36 cellular contexts compared by ENCODE assay signal in genomic region chr20:9672027-9672426, GRCh38.
"Had no signal": no experiment of that assay in that cellular context is flagged by ENCODE, and none has a peak within 500 bp of the region (broad histone marks: within the 10 kb centered on the region; RNA-seq: fewer than 3 reads in every experiment).

No MANE protein-coding gene starts in this region.

- H3K27me3 ChIP-seq: adrenal gland, ascending aorta, cardiac muscle cell had no signal

- DNase-seq: activated B cell treated with CpG ODN at 0.5 μM for 24 hours; activated CD4-positive, alpha-beta memory T cell treated with anti-CD3 and anti-CD28 coated beads for 36 hours; activated CD4-positive, alpha-beta T cell treated with anti-CD3 and anti-CD28 coated beads for 4 hours; activated CD4-positive, alpha-beta T cell treated with anti-CD3 and anti-CD28 coated beads, Interleukin-2, amount 10 ng/mL, durations not matched to agents 24 days and 14 days; activated CD4-positive, alpha-beta T cell treated with anti-CD3 and anti-CD28 coated beads, Interleukin-2, amount 50 U/mL, for 1 hour; activated CD4-positive, alpha-beta T cell treated with anti-CD3 and anti-CD28 coated beads, Interleukin-2, amount 50 U/mL, for 4 hours; activated CD4-positive, CD25-positive, alpha-beta regulatory T cell treated with anti-CD3 and anti-CD28 coated beads, Interleukin-2, amount 50 U/mL, for 72 hours; activated CD8-positive, alpha-beta memory T cell treated with anti-CD3 and anti-CD28 coated beads, Interleukin-2, amount 50 U/mL, for 4 hours; activated CD8-positive, alpha-beta T cell treated with anti-CD3 and anti-CD28 coated beads for 36 hours; activated effector memory CD4-positive, alpha-beta T cell treated with anti-CD3 and anti-CD28 coated beads, Interleukin-2, amount 50 U/mL, for 16 hours; activated gamma-delta T cell treated with Interleukin-2 at 50 U/mL for 16 hours; activated naive CD4-positive, alpha-beta T cell; activated naive CD4-positive, alpha-beta T cell treated with anti-CD3 and anti-CD28 coated beads for 36 hours; activated naive CD4-positive, alpha-beta T cell treated with anti-CD3 and anti-CD28 coated beads, Interleukin-2, amount 50 U/mL, for 16 hours; activated naive CD8-positive, alpha-beta T cell treated with anti-CD3 and anti-CD28 coated beads for 36 hours; activated T-cell treated with anti-CD3 and anti-CD28 coated beads for 4 hours; activated T-cell treated with anti-CD3 and anti-CD28 coated beads, Interleukin-2, amount 50 U/mL, for 1 hour; activated T-cell treated with anti-CD3 and anti-CD28 coated beads, Interleukin-2, amount 50 U/mL, for 4 hours; activated T-cell treated with anti-CD3 and anti-CD28 coated beads, Interleukin-2, amount 50 U/mL, for 72 hours; adrenal gland; amniotic stem cell; anterior cingulate cortex; cerebellar nuclear complex; T-helper 2 cell; T-helper 9 cell had no signal

- H3K9me3 ChIP-seq: adrenal gland, ascending aorta had no signal

- H3K9me3 Mint-ChIP-seq: activated CD4-positive, alpha-beta T cell treated with anti-CD3 and anti-CD28 coated beads, Interleukin-2, amount 10 ng/mL, durations not matched to agents 24 days and 14 days; activated CD8-positive, alpha-beta T cell treated with anti-CD3 and anti-CD28 coated beads for 36 hours; activated T-cell treated with anti-CD3 and anti-CD28 coated beads, Interleukin-2, amount 50 U/mL, for 4 hours; activated T-helper 1 cell treated with anti-CD3 and anti-CD28 coated beads, Interleukin-12 subunit alpha, Interleukin-12 subunit beta, Interleukin-2, Interleukin-4 antibody, amounts not matched to agents 30 ng/mL and 10 ng/mL and 1 ng/mL, durations not matched to agents 14 hours and 24 hours and 36 hours; activated T-helper 17 cell treated with anti-CD3 and anti-CD28 coated beads, Interleukin-2, amount 50 U/mL, for 72 hours; T-helper 2 cell treated with Interferon-gamma antibody and Interleukin-4, amounts not matched to agents 5 μg/mL and 100 μg/mL, for 36 hours had no signal

- H3K4me1 Mint-ChIP-seq: activated B cell treated with CpG ODN at 0.5 μM for 24 hours; activated CD4-positive, alpha-beta T cell treated with anti-CD3 and anti-CD28 coated beads, Interleukin-2, amount 10 ng/mL, durations not matched to agents 24 days and 14 days; activated naive CD8-positive, alpha-beta T cell treated with anti-CD3 and anti-CD28 coated beads for 36 hours; activated T-helper 17 cell treated with anti-CD3 and anti-CD28 coated beads, Interleukin-2, amount 50 U/mL, for 72 hours; central memory CD8-positive, alpha-beta T cell had no signal

- H3K36me3 ChIP-seq: adrenal gland, ascending aorta, cardiac muscle cell had no signal

- H3K27ac ChIP-seq: adrenal gland, ascending aorta, cardiac muscle cell, VCaP had no signal

- H3K4me3 Mint-ChIP-seq: activated B cell treated with CpG ODN at 0.5 μM for 24 hours; activated CD4-positive, alpha-beta memory T cell treated with anti-CD3 and anti-CD28 coated beads for 36 hours; activated CD4-positive, alpha-beta T cell treated with anti-CD3 and anti-CD28 coated beads, Interleukin-2, amount 10 ng/mL, durations not matched to agents 24 days and 14 days; activated CD8-positive, alpha-beta T cell treated with anti-CD3 and anti-CD28 coated beads for 36 hours; activated naive CD4-positive, alpha-beta T cell treated with anti-CD3 and anti-CD28 coated beads for 36 hours; activated naive CD8-positive, alpha-beta T cell treated with anti-CD3 and anti-CD28 coated beads for 36 hours; activated T-cell treated with anti-CD3 and anti-CD28 coated beads, Interleukin-2, amount 50 U/mL, for 4 hours; activated T-cell treated with anti-CD3 and anti-CD28 coated beads, Interleukin-2, amount 50 U/mL, for 72 hours; activated T-helper 1 cell treated with anti-CD3 and anti-CD28 coated beads, Interleukin-12 subunit alpha, Interleukin-12 subunit beta, Interleukin-2, Interleukin-4 antibody, amounts not matched to agents 30 ng/mL and 10 ng/mL and 1 ng/mL, durations not matched to agents 14 hours and 24 hours and 36 hours; activated T-helper 17 cell treated with anti-CD3 and anti-CD28 coated beads, Interleukin-2, amount 50 U/mL, for 72 hours; central memory CD8-positive, alpha-beta T cell; T-helper 1 cell treated with Interleukin-12 subunit alpha and Interleukin-12 subunit beta and Interleukin-4 antibody, amounts not matched to agents 30 μg/mL and 1 μg/mL, for 36 hours; T-helper 2 cell treated with Interferon-gamma antibody and Interleukin-4, amounts not matched to agents 5 μg/mL and 100 μg/mL, for 36 hours had no signal

- H3K4me3 ChIP-seq: adrenal gland, ascending aorta, cardiac muscle cell had no signal

- H3K27ac Mint-ChIP-seq: activated B cell treated with CpG ODN at 0.5 μM for 24 hours; activated CD4-positive, alpha-beta memory T cell treated with anti-CD3 and anti-CD28 coated beads for 36 hours; activated CD4-positive, alpha-beta T cell treated with anti-CD3 and anti-CD28 coated beads, Interleukin-2, amount 10 ng/mL, durations not matched to agents 24 days and 14 days; activated CD8-positive, alpha-beta T cell treated with anti-CD3 and anti-CD28 coated beads for 36 hours; activated naive CD4-positive, alpha-beta T cell treated with anti-CD3 and anti-CD28 coated beads for 36 hours; activated naive CD4-positive, alpha-beta T cell treated with anti-CD3 and anti-CD28 coated beads, Interleukin-2, amount 50 U/mL, for 72 hours; activated naive CD8-positive, alpha-beta T cell treated with anti-CD3 and anti-CD28 coated beads for 36 hours; activated T-cell treated with anti-CD3 and anti-CD28 coated beads, Interleukin-2, amount 50 U/mL, for 72 hours; activated T-helper 1 cell treated with anti-CD3 and anti-CD28 coated beads, Interleukin-12 subunit alpha, Interleukin-12 subunit beta, Interleukin-2, Interleukin-4 antibody, amounts not matched to agents 30 ng/mL and 10 ng/mL and 1 ng/mL, durations not matched to agents 14 hours and 24 hours and 36 hours; activated T-helper 17 cell treated with anti-CD3 and anti-CD28 coated beads, Interleukin-2, amount 50 U/mL, for 72 hours; T-helper 1 cell treated with Interleukin-12 subunit alpha and Interleukin-12 subunit beta and Interleukin-4 antibody, amounts not matched to agents 30 μg/mL and 1 μg/mL, for 36 hours; T-helper 2 cell treated with Interferon-gamma antibody and Interleukin-4, amounts not matched to agents 5 μg/mL and 100 μg/mL, for 36 hours had no signal

- ATAC-seq: activated CD8-positive, alpha-beta T cell treated with anti-CD3 and anti-CD28 coated beads for 36 hours; activated naive CD4-positive, alpha-beta T cell treated with anti-CD3 and anti-CD28 coated beads, Interleukin-2, amount 50 U/mL, for 72 hours; activated T-cell treated with anti-CD3 and anti-CD28 coated beads, Interleukin-2, amount 50 U/mL, for 4 hours; activated T-cell treated with anti-CD3 and anti-CD28 coated beads, Interleukin-2, amount 50 U/mL, for 72 hours; activated T-helper 17 cell treated with anti-CD3 and anti-CD28 coated beads, Interleukin-2, amount 50 U/mL, for 72 hours had no signal

- H3K4me1 ChIP-seq: ascending aorta had no signal

- H3K27me3 Mint-ChIP-seq: activated B cell treated with CpG ODN at 0.5 μM for 24 hours; activated CD4-positive, alpha-beta memory T cell treated with anti-CD3 and anti-CD28 coated beads for 36 hours; activated CD4-positive, alpha-beta T cell treated with anti-CD3 and anti-CD28 coated beads, Interleukin-2, amount 10 ng/mL, durations not matched to agents 24 days and 14 days; activated CD8-positive, alpha-beta T cell treated with anti-CD3 and anti-CD28 coated beads for 36 hours; activated T-helper 17 cell treated with anti-CD3 and anti-CD28 coated beads, Interleukin-2, amount 50 U/mL, for 72 hours; central memory CD8-positive, alpha-beta T cell had no signal

- FAIRE-seq: bronchial epithelial cell, TTC549 had no signal

- H3K36me3 Mint-ChIP-seq: activated CD4-positive, alpha-beta memory T cell treated with anti-CD3 and anti-CD28 coated beads for 36 hours; activated naive CD4-positive, alpha-beta T cell treated with anti-CD3 and anti-CD28 coated beads, Interleukin-2, amount 50 U/mL, for 72 hours; activated naive CD8-positive, alpha-beta T cell treated with anti-CD3 and anti-CD28 coated beads for 36 hours had no signal
